Comparison of ENCODE assay signal across 17 cellular contexts in the genomic region with DNA sequence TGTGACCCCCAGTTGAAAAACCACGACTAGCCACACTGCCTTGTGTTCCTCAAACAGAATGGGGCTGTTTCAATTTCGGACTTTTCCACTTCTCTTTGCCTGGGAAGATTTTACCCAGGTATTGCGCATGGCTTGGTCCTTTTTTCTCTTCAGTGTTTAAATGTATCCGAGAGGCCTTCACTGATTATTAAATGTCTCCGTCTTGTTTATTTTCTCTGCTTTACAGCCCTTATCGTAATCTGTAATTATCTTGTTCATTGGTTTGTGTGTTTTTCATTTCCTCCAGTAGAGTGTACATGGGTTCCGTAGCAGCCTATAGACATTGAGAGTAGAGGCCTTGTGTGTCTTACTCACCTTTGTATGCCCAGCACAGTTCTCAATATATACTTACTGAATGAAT. TPM values are rescaled to one million over a fixed set of nuclear protein-coding genes. Genes with fewer than 3 reads are reported as not detected.
DNase-seq lines count a peak whose midpoint lies in the region; TF ChIP-seq lines count a peak whose summit lies in the region.
"Had no signal": no experiment of that assay in that cellular context is flagged by ENCODE, and none has a peak within 500 bp of the region (broad histone marks: within the 10 kb centered on the region; RNA-seq: fewer than 3 reads in every experiment).

No MANE protein-coding gene starts in this region.

- H3K27me3 ChIP-seq in adipocyte (replicated peaks; ENCODE audit: control insufficient read depth, insufficient read depth, low read length) (no peaks in the 10 kb centered on the region), neutrophil (no peaks in the 10 kb centered on the region)
- H3K27me3 ChIP-seq: BE2C, MG63 had no signal

- in situ Hi-C loops in Caki2 (cut with HindIII; ENCODE audit: low pct_unique_long_range_greater_than_20kb, low sequenced_read_pairs): no loop called here

- H3K36me3 ChIP-seq in adipocyte (ENCODE audit: control insufficient read depth, insufficient read depth, low read length, severe bottlenecking): peaks cover 4% of the 10 kb centered on the region
- no peaks in the 10 kb centered on the region for H3K36me3 ChIP-seq in neutrophil
- H3K36me3 ChIP-seq: BE2C had no signal

- peak overlapping the region; percentile 95 for H3K27ac ChIP-seq in neutrophil
- H3K27ac ChIP-seq: GM23248, KMS-11, SK-N-MC had no signal

- peaks cover 9% of the 10 kb centered on the region for H3K4me1 ChIP-seq in adipocyte (ENCODE audit: control insufficient read depth, insufficient read depth, low read length)
- H3K4me1 ChIP-seq in neutrophil (ENCODE audit: control insufficient read depth in 1 of 2, insufficient read depth in 1 of 2, low read depth in 1 of 2, low read length in 1 of 2): peaks cover 34 to 49% of the 10 kb centered on the region in 2 experiments
- H3K4me1 ChIP-seq: BE2C had no signal

- H3K9me3 ChIP-seq in adipocyte (ENCODE audit: control insufficient read depth, low read length) (no peaks in the 10 kb centered on the region), neutrophil (no peaks in the 10 kb centered on the region)
- H3K9me3 ChIP-seq: BE2C, MG63 had no signal

- no peak overlapping the region for H3K4me3 ChIP-seq in adipocyte (ENCODE audit: low read length)
- H3K4me3 ChIP-seq in neutrophil (ENCODE audit: low read depth in 1 of 2, low read length in 1 of 2): peak overlapping the region; percentile 79 to 83
- H3K4me3 ChIP-seq: MG63, SK-N-MC had no signal

- H3K9ac ChIP-seq in adipocyte (ENCODE audit: low read length): peak overlapping the region; percentile 25
- H3K9ac ChIP-seq: GM23248, KMS-11 had no signal

- DNase-seq in Caki2 (ENCODE audit: low read depth) (peak; percentile 12), NCI-H1417 treated with DMSO at 0.1 percent for 48 hours (lab: John Stamatoyannopoulos, UW) (peak; percentile 38), adipocyte (ENCODE audit: low read depth) (no peak), dermis blood vessel endothelial cell (no peak), HPDE6-E6E7 (ENCODE audit: extremely low spot score) (no peak), NCI-H2196 treated with DMSO at 0.1 percent for 48 hours (lab: John Stamatoyannopoulos, UW; ENCODE audit: unreplicated experiment) (no peak)
- DNase-seq: BE2C, GM23248, MG63, NCI-H1092 treated with DMSO at 0.1 percent for 48 hours, NCI-H187, NCI-H2171 treated with DMSO at 0.1 percent for 48 hours, NCI-H524, T-cell had no signal

- TF ChIP-seq CTCF in neutrophil (IDR thresholded peaks at IDR 0.05): no peak

RNA-seq across cellular contexts. Expression of gene MOSPD2, which starts 2.4 kb away (rescaled TPM):
- 1.2 and 2.8 TPM in 2 replicates for total RNA-seq in Caki2 (2014; rRNA removed; shearing (Covaris generic); ENCODE audit: low replicate concordance)
- 18.8 and 23.7 TPM in 2 replicates for total RNA-seq in dermis blood vessel endothelial cell

RNA-seq across cellular contexts. Expression of gene FANCB, which starts 2.8 kb away (rescaled TPM):
- 0.98 and 4.3 TPM in 2 replicates for total RNA-seq in Caki2 (2014; rRNA removed; shearing (Covaris generic); ENCODE audit: low replicate concordance)
- total RNA-seq in dermis blood vessel endothelial cell: 5.1 and 6.8 TPM in 2 replicates

Comparison
In these comparisons a context has a peak if more than half of its experiments do, and no peak if none do; other contexts are left out.
1. DNase-seq: peak in Caki2 (single experiment) and NCI-H1417 treated with DMSO at 0.1 percent for 48 hours (single experiment); none in adipocyte (single experiment), dermis blood vessel endothelial cell (single experiment), HPDE6-E6E7 (single experiment) and NCI-H2196 treated with DMSO at 0.1 percent for 48 hours (single experiment).